ENCODE assay signal across 8 cellular contexts in the genomic region with DNA sequence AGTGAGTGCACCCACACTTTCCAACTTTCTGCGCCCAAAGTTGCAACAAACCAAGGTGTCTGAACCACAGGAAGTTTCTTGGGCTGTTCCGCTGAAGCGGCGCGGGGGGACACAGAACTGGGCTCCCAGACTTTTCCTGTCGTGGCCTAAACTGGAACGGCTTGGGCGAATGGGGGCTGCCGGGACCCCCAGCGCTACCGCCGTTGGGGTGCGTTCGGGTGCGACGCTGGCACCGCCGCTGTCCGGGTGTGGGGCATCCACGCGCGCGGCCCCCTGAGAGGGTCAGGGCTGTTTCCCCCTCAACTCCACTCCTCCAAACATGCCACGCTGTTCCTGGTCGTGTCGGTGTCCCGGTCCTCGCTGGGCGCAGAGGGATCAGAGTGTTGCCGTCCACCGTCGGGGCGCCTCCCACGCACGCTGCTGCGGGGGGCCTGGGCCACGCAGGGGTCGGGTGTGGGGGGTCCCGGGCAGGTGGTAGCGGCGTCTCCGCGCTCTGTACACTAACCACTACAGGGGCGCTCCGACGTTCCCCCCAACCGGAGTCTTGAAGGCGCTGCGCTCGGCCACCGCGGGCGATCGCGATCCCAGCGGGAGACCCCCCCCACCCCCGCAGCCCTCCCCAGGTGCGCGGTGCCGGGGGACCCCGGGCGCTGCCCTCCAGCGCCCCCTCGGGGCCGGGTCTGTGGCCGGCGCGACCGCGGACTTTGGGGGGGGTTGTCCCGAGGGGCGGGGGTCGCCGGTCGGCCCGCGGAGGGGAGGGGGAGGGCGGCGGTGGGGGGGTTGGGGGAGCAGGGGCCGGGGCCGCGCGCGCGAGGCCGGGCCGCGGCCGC. TPM values are rescaled to one million over a fixed set of nuclear protein-coding genes. Genes with fewer than 3 reads are reported as not detected.
A peak's percentile ranks its signal among the peaks of the same experiment; 100 is the strongest.
DNase-seq lines count a peak whose midpoint lies in the region; ATAC-seq and TF ChIP-seq lines count a peak whose summit lies in the region.

No MANE protein-coding gene starts in this region.

- no peaks in the 10 kb centered on the region for H3K27me3 ChIP-seq in tibial artery

- H3K27ac ChIP-seq in tibial artery: peak overlapping the region; percentile 67 to 70

- H3K36me3 ChIP-seq in tibial artery: no peaks in the 10 kb centered on the region

- H3K4me1 Mint-ChIP-seq in activated T-cell treated with anti-CD3 and anti-CD28 coated beads, Interleukin-2, amount 50 U/mL, for 72 hours (ENCODE audit: low read depth): peaks cover 18% of the 10 kb centered on the region

- peak; percentile 28 for ATAC-seq in HG02840 (IDR thresholded peaks at IDR 0.05; ENCODE audit: low FRiP score, unreplicated experiment)
- peak; percentile 58 to 59 for ATAC-seq in activated T-cell treated with anti-CD3 and anti-CD28 coated beads, Interleukin-2, amount 50 U/mL, for 72 hours (replicated peaks in 1 of 2)

- TF ChIP-seq CTCF in foreskin fibroblast (IDR thresholded peaks at IDR 0.05; ENCODE audit: low read depth, low read length): peak; percentile 4
- TF ChIP-seq CTCF in tibial artery (IDR thresholded peaks at IDR 0.05): no peak

- H3K27ac Mint-ChIP-seq in activated T-cell treated with anti-CD3 and anti-CD28 coated beads, Interleukin-2, amount 50 U/mL, for 72 hours: peak overlapping the region; percentile 17

- intact Hi-C loops in tibial artery (cut with DNase I; ENCODE audit: low total_unique reads): loop anchor here (2.0 to 5.0 kb wide), 3 partner anchors 122 to 273 kb away; no protein-coding TSS in a partner anchor

- H3K27me3 Mint-ChIP-seq in activated T-cell treated with anti-CD3 and anti-CD28 coated beads, Interleukin-2, amount 50 U/mL, for 72 hours (ENCODE audit: low read depth): no peaks in the 10 kb centered on the region

- H3K36me3 Mint-ChIP-seq in activated T-cell treated with anti-CD3 and anti-CD28 coated beads, Interleukin-2, amount 50 U/mL, for 72 hours (ENCODE audit: insufficient read depth in 2 of 2): peaks cover 1 to 2% of the 10 kb centered on the region in 2 donors

- H3K4me3 ChIP-seq in foreskin fibroblast (ENCODE audit: low read depth in 1 of 2, low read length in 2 of 2) (peak overlapping the region; percentile 61 to 62), tibial artery (peak overlapping the region; percentile 92)

- peaks cover 0 to 32% (median 12%) of the 10 kb centered on the region in 4 donors for H3K4me1 ChIP-seq in tibial artery

- H3K9me3 Mint-ChIP-seq in activated T-cell treated with anti-CD3 and anti-CD28 coated beads, Interleukin-2, amount 50 U/mL, for 72 hours: no peaks in the 10 kb centered on the region

- DNase-seq in NCI-H2081 (lab: John Stamatoyannopoulos, UW): peak; percentile 48 to 71
- DNase-seq in NCI-H2081 treated with DMSO at 0.1 percent for 48 hours (lab: John Stamatoyannopoulos, UW): no peak
- DNase-seq in NCI-H774 (lab: John Stamatoyannopoulos, UW): peak; percentile 68
- peak; percentile 29 to 79 for DNase-seq in activated T-cell treated with anti-CD3 and anti-CD28 coated beads, Interleukin-2, amount 50 U/mL, for 72 hours
- peak in 1 of 2 donors; percentile 75 for DNase-seq in foreskin fibroblast
- DNase-seq in nucleus accumbens (lab: John Stamatoyannopoulos, UW): peak in 35 of 56 donors; percentile 12 to 76 (median 55)
- peak in 1 of 2 donors; percentile 73 for DNase-seq in tibial artery

- peak overlapping the region; percentile 83 to 90 for H3K4me3 Mint-ChIP-seq in activated T-cell treated with anti-CD3 and anti-CD28 coated beads, Interleukin-2, amount 50 U/mL, for 72 hours

- no peaks in the 10 kb centered on the region for H3K9me3 ChIP-seq in tibial artery

RNA-seq across cellular contexts. Expression of a gene that starts 2.2 kb away (rescaled TPM):
- 10 to 100 TPM; 24.7 to 26.2 TPM for total RNA-seq in activated T-cell treated with anti-CD3 and anti-CD28 coated beads, Interleukin-2, amount 50 U/mL, for 72 hours
